Comparison of ENCODE assay signal across 27 cellular contexts in genomic region chr7:24192053-24192452, GRCh38.
A peak's percentile ranks its signal among the peaks of the same experiment; 100 is the strongest.
DNase-seq lines count a peak whose midpoint lies in the region; ATAC-seq and TF ChIP-seq lines count a peak whose summit lies in the region.
"Had no signal": no experiment of that assay in that cellular context is flagged by ENCODE, and none has a peak within 500 bp of the region (broad histone marks: within the 10 kb centered on the region; RNA-seq: fewer than 3 reads in every experiment).

No MANE protein-coding gene starts in this region.

- TF ChIP-seq CTCF in PC-3 (conservative IDR thresholded peaks at IDR 0.05; ENCODE audit: low read depth, low read length) (no peak), epithelial cell of esophagus (IDR thresholded peaks at IDR 0.05; ENCODE audit: insufficient read depth, low read depth, low read length, missing control alignments) (no peak)

- H3K9me3 ChIP-seq in PC-3 (ENCODE audit: low read length) = no peaks in the 10 kb centered on the region
- H3K9me3 ChIP-seq: gastrocnemius medialis, lower lobe of right lung, psoas muscle, SJCRH30, transverse colon had no signal

- DNase-seq in Daoy (ENCODE audit: low read depth) (peak; percentile 70), PC-3 (peak; percentile 3), epithelial cell of esophagus (ENCODE audit: low read depth) (peak; percentile 9), renal cortical epithelial cell (ENCODE audit: low read depth) (peak; percentile 4), NCI-H1417 treated with DMSO at 0.1 percent for 48 hours (lab: John Stamatoyannopoulos, UW) (no peak)
- DNase-seq: activated CD4-positive, alpha-beta T cell treated with anti-CD3 and anti-CD28 coated beads for 48 hours; activated effector memory CD4-positive, alpha-beta T cell treated with anti-CD3 and anti-CD28 coated beads, Interleukin-2, amount 50 U/mL, for 16 hours; anterior cingulate cortex; caudate nucleus; effector memory CD4-positive, alpha-beta T cell; gastrocnemius medialis; H9; kidney glomerular epithelial cell; lower lobe of right lung; naive thymus-derived CD8-positive, alpha-beta T cell; NCI-H146; NCI-H774; psoas muscle; SJCRH30; SW 1271; transverse colon; WERI-Rb-1 had no signal

- no peaks in the 10 kb centered on the region for H3K4me1 ChIP-seq in PC-3 (ENCODE audit: insufficient read depth, low read length)
- H3K4me1 ChIP-seq: gastrocnemius medialis, lower lobe of right lung, psoas muscle, SJCRH30, transverse colon had no signal

- no peaks in the 10 kb centered on the region for H3K9me2 ChIP-seq in PC-3 (replicated peaks; ENCODE audit: low read length)

- H3K9ac ChIP-seq in PC-3 (ENCODE audit: low read length) = no peak overlapping the region

- no peaks in the 10 kb centered on the region for H3F3A ChIP-seq in PC-3 (ENCODE audit: low read length, unreplicated experiment)

- ATAC-seq in PC-3 (no peak), GM18505 (IDR thresholded peaks at IDR 0.05; ENCODE audit: unreplicated experiment) (no peak), GM19351 (IDR thresholded peaks at IDR 0.05; ENCODE audit: unreplicated experiment) (no peak)
- ATAC-seq: gastrocnemius medialis; naive thymus-derived CD8-positive, alpha-beta T cell; psoas muscle; stimulated activated memory B cell treated with anti-CD40 and anti-IgM and Interleukin-4, amounts not matched to agents 10 μg/mL and 1 μg/mL and 100 μg/mL, for 72 hours had no signal

- no peaks in the 10 kb centered on the region for H3K36me3 ChIP-seq in PC-3 (ENCODE audit: low read depth, low read length)
- H3K36me3 ChIP-seq: gastrocnemius medialis, lower lobe of right lung, SJCRH30, transverse colon, WERI-Rb-1 had no signal

- no peaks in the 10 kb centered on the region for H4K20me1 ChIP-seq in PC-3 (ENCODE audit: low read length)

- intact Hi-C loops in PC-3 (cut with micrococcal nuclease) = no loop called here

- no peak overlapping the region for H2AFZ ChIP-seq in PC-3 (ENCODE audit: low read length)

- TF ChIP-seq POLR2A in GM18505 (IDR thresholded peaks at IDR 0.05; ENCODE audit: borderline replicate concordance, extremely low read depth, insufficient read depth, insufficient read length) = no peak

- H3K79me2 ChIP-seq in PC-3 (ENCODE audit: low read length) = no peaks in the 10 kb centered on the region

- POLR2A ChIA-PET in PC-3 (lab: Charles Lee; ENCODE audit: unreplicated experiment) = no interaction called here

- BruUV-seq in PC-3 (replicated peaks; lab: Mats Ljungman, UMichigan) = no TSS peak

- CTCF ChIA-PET in PC-3 (lab: Charles Lee) = no interaction called here

- H3K27ac ChIP-seq in PC-3 (ENCODE audit: low read length) = no peak overlapping the region
- H3K27ac ChIP-seq: coronary artery, gastrocnemius medialis, HL-60, lower lobe of right lung, psoas muscle, SJCRH30, transverse colon, WERI-Rb-1 had no signal

- H3K4me2 ChIP-seq in PC-3 (ENCODE audit: low read length) = no peak overlapping the region

- no peak overlapping the region for H3K4me3 ChIP-seq in PC-3 (ENCODE audit: low read length)
- H3K4me3 ChIP-seq in epithelial cell of esophagus (ENCODE audit: low read length) = no peak overlapping the region
- H3K4me3 ChIP-seq: coronary artery, gastrocnemius medialis, lower lobe of right lung, psoas muscle, SJCRH30, transverse colon had no signal

- peaks cover 21% of the 10 kb centered on the region for H3K27me3 ChIP-seq in PC-3 (ENCODE audit: low read length)
- H3K27me3 ChIP-seq: gastrocnemius medialis, SJCRH30, transverse colon had no signal
